Comparison of ENCODE assay signal across 16 cellular contexts in genomic region chr10:21990449-21990848, GRCh38.
"Had no signal": no experiment of that assay in that cellular context is flagged by ENCODE, and none has a peak within 500 bp of the region (broad histone marks: within the 10 kb centered on the region; RNA-seq: fewer than 3 reads in every experiment).

No MANE protein-coding gene starts in this region.

- H3K36me3 ChIP-seq: colonic mucosa, pancreas, stomach, thoracic aorta, transverse colon had no signal

- DNase-seq: colonic mucosa; dermis blood vessel endothelial cell; foreskin keratinocyte; mammary epithelial cell; mucosa of descending colon; naive thymus-derived CD8-positive, alpha-beta T cell; nucleus accumbens; pancreas; right cardiac atrium; stimulated activated CD4-positive, alpha-beta T cell treated with anti-CD3 and anti-CD28 coated beads, Interleukin-12 subunit alpha, Interleukin-12 subunit beta, amount 100 ng/mL, for 4 hours; stimulated activated naive CD4-positive, alpha-beta T cell; stomach; substantia nigra; transverse colon had no signal

- H2AFZ ChIP-seq: hepatocyte had no signal

- H3K4me2 ChIP-seq: hepatocyte had no signal

- H3K9me3 ChIP-seq: colonic mucosa, pancreas, thoracic aorta, transverse colon had no signal

- H3K4me3 ChIP-seq: colonic mucosa, hepatocyte, mucosa of descending colon, pancreas, stomach, thoracic aorta, transverse colon had no signal

- H3K4me1 ChIP-seq: colonic mucosa had no signal

- H3K27me3 ChIP-seq: colonic mucosa, foreskin keratinocyte, hepatocyte, pancreas, stomach, transverse colon had no signal

- H3K27ac ChIP-seq: colonic mucosa, foreskin keratinocyte, hepatocyte, pancreas, thoracic aorta had no signal
